ENCODE assay signal across 19 cellular contexts in the genomic region with DNA sequence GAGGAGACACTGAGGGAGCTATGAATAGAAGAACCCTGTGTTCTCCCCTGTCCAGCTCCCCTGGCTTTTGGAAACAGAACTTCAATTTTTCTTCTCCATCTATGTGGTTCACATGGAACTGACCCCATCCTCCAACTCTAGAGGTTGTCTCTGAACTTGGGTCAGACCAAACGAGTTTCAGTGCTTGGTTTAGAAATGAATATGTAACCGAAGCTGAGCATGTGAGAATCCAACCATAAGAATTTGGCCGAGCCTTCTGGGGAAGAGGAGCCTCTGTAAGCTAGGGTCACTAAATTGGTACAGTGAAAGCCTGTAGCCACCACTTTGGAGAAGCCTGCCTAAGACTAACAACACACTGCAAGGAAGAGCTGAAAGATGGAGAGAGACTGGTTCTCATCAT.
DNase-seq lines count a peak whose midpoint lies in the region; ATAC-seq and TF ChIP-seq lines count a peak whose summit lies in the region.
"Had no signal": no experiment of that assay in that cellular context is flagged by ENCODE, and none has a peak within 500 bp of the region (broad histone marks: within the 10 kb centered on the region; RNA-seq: fewer than 3 reads in every experiment).

No MANE protein-coding gene starts in this region.

- H2AFZ ChIP-seq in neural progenitor cell (replicated peaks): no peak overlapping the region

- DNase-seq in SW480 (ENCODE audit: low spot score): no peak
- DNase-seq in omental fat pad (ENCODE audit: low spot score): no peak
- DNase-seq in neural progenitor cell (ENCODE audit: low spot score): no peak
- DNase-seq: activated effector memory CD4-positive, alpha-beta T cell treated with Interleukin-2 at 50 U/mL for 16 hours; aorta; CD8-positive, alpha-beta T cell; DMS79 treated with DMSO at 0.1 percent for 48 hours; midbrain; NCI-H146; NCI-H446; SHP77 treated with DMSO at 0.1 percent for 48 hours had no signal

- H3K36me3 Mint-ChIP-seq in neural progenitor cell: peaks cover 5% of the 10 kb centered on the region
- H3K36me3 Mint-ChIP-seq: CD8-positive, alpha-beta T cell had no signal

- H3K79me2 ChIP-seq in neural progenitor cell (ENCODE audit: low read depth): no peaks in the 10 kb centered on the region

- no peaks in the 10 kb centered on the region for H3K9me3 ChIP-seq in neural progenitor cell (ENCODE audit: low read depth)
- H3K9me3 ChIP-seq: HAP-1, neutrophil had no signal

- peaks cover 5% of the 10 kb centered on the region for H3F3A ChIP-seq in neural progenitor cell (ENCODE audit: low read depth)

- peaks cover 26% of the 10 kb centered on the region for H3K4me1 Mint-ChIP-seq in neural progenitor cell

- H3K27me3 ChIP-seq in neural progenitor cell: no peaks in the 10 kb centered on the region
- H3K27me3 ChIP-seq: neutrophil had no signal

- peaks cover 21% of the 10 kb centered on the region for H3K4me1 ChIP-seq in neural progenitor cell

- H3K4me2 ChIP-seq in neural progenitor cell: no peak overlapping the region

- no peak overlapping the region for H3K27ac Mint-ChIP-seq in neural progenitor cell
- H3K27ac Mint-ChIP-seq: CD8-positive, alpha-beta T cell had no signal

- H3K4me3 ChIP-seq in neural progenitor cell: no peak overlapping the region
- H3K4me3 ChIP-seq: HAP-1 had no signal

- no peak overlapping the region for H3K27ac ChIP-seq in neural progenitor cell
- H3K27ac ChIP-seq: neutrophil had no signal

- H3K4me3 Mint-ChIP-seq in neural progenitor cell: no peak overlapping the region
- H3K4me3 Mint-ChIP-seq: CD8-positive, alpha-beta T cell had no signal

- H3K9ac ChIP-seq in neural progenitor cell: no peak overlapping the region

- TF ChIP-seq CTCF in omental fat pad (IDR thresholded peaks at IDR 0.05) (no peak), neural progenitor cell (IDR thresholded peaks at IDR 0.05) (no peak)

- peak; percentile 66 for ATAC-seq in GM18498 (IDR thresholded peaks at IDR 0.05; ENCODE audit: unreplicated experiment)
- ATAC-seq in GM19395 (IDR thresholded peaks at IDR 0.05; ENCODE audit: unreplicated experiment): peak; percentile 86
- ATAC-seq in HG02763 (IDR thresholded peaks at IDR 0.05; ENCODE audit: unreplicated experiment): peak; percentile 46
- peak; percentile 70 for ATAC-seq in HG03432 (IDR thresholded peaks at IDR 0.05; ENCODE audit: unreplicated experiment)
- no peak for ATAC-seq in GM21737 (IDR thresholded peaks at IDR 0.05; ENCODE audit: unreplicated experiment)
- no peak for ATAC-seq in omental fat pad (ENCODE audit: low FRiP score)
- ATAC-seq: activated CD4-positive, CD25-positive, alpha-beta regulatory T cell treated with anti-CD3 and anti-CD28 coated beads, Interleukin-2, amount 50 U/mL, for 24 hours; CD8-positive, alpha-beta T cell had no signal

- no peaks in the 10 kb centered on the region for H4K20me1 ChIP-seq in neural progenitor cell (ENCODE audit: low read depth)

- peaks cover 2% of the 10 kb centered on the region for H3K9me3 Mint-ChIP-seq in neural progenitor cell
- H3K9me3 Mint-ChIP-seq: CD8-positive, alpha-beta T cell had no signal

- H3K27me3 Mint-ChIP-seq in neural progenitor cell (ENCODE audit: insufficient read depth, low read depth): peaks cover 2% of the 10 kb centered on the region

- no peaks in the 10 kb centered on the region for H3K36me3 ChIP-seq in neural progenitor cell
- H3K36me3 ChIP-seq: HAP-1, neutrophil had no signal

Comparison
In these comparisons a context has a peak if more than half of its experiments do, and no peak if none do; other contexts are left out.
1. ATAC-seq: peak in GM18498 (single experiment), GM19395 (single experiment), HG02763 (single experiment) and HG03432 (single experiment); none in GM21737 (single experiment) and omental fat pad (single experiment).